In the genomic region with DNA sequence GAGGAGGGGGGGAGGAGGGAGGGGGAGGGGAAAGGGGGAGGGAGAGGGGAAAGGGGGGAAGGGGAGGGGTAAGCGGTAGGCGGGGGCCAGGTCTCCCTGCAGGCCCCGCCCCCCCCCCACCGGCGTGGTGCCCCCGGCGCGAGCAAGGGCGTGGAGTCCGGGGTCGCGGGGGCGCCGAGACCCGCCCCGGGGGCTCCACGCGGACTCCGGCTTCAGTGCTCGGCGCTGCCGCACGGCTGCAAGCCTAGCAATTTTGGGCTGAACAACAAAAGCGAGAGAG, we compare ENCODE assay signal across 9 cellular contexts. TPM values are rescaled to one million over a fixed set of nuclear protein-coding genes. Genes with fewer than 3 reads are reported as not detected.
A peak's percentile ranks its signal among the peaks of the same experiment; 100 is the strongest.
DNase-seq lines count a peak whose midpoint lies in the region; ATAC-seq and TF ChIP-seq lines count a peak whose summit lies in the region.
"Had no signal": no experiment of that assay in that cellular context is flagged by ENCODE, and none has a peak within 500 bp of the region (broad histone marks: within the 10 kb centered on the region; RNA-seq: fewer than 3 reads in every experiment).

No MANE protein-coding gene starts in this region.

- peak overlapping the region; percentile 66 for H3K9ac ChIP-seq in DND-41 (ENCODE audit: low read depth, low read length)
- H3K9ac ChIP-seq in SK-N-MC (ENCODE audit: insufficient read length): peak overlapping the region; percentile 62

- H3K27ac ChIP-seq in DND-41 (ENCODE audit: low read length) (no peak overlapping the region), SK-N-MC (no peak overlapping the region), psoas muscle (peak overlapping the region; percentile 74)

- H3K4me3 ChIP-seq in DND-41 (ENCODE audit: low read depth in 1 of 2, low read length in 2 of 2) (peak overlapping the region; percentile 29 to 59; a peak in 3 of 4 replicates), SK-N-MC (peak overlapping the region; percentile 86), fibroblast of pulmonary artery (replicated peaks; ENCODE audit: low read depth, low read length) (peak overlapping the region; percentile 60), psoas muscle (peak overlapping the region; percentile 73)

- peak overlapping the region; percentile 77 for H2AFZ ChIP-seq in DND-41 (ENCODE audit: low read depth, low read length)

- no peak for TF ChIP-seq CTCF in DND-41 (IDR thresholded peaks at IDR 0.05; ENCODE audit: borderline replicate concordance, extremely low read depth, low read length, poor library complexity, severe bottlenecking)
- TF ChIP-seq CTCF in fibroblast of pulmonary artery (IDR thresholded peaks at IDR 0.05; ENCODE audit: low read length, missing control alignments): no peak
- no peak for TF ChIP-seq CTCF in psoas muscle (IDR thresholded peaks at IDR 0.05)

- H3K9me3 ChIP-seq in DND-41 (ENCODE audit: insufficient read depth, low read length, severe bottlenecking): no peaks in the 10 kb centered on the region
- no peaks in the 10 kb centered on the region for H3K9me3 ChIP-seq in SK-N-MC (ENCODE audit: low read depth, low read length)
- H3K9me3 ChIP-seq in psoas muscle: no peaks in the 10 kb centered on the region

- H4K20me1 ChIP-seq in DND-41 (ENCODE audit: insufficient read depth, low read length): no peaks in the 10 kb centered on the region

- DNase-seq in DND-41: no peak
- no peak for DNase-seq in SK-N-MC (ENCODE audit: low read depth, low spot score)
- no peak for DNase-seq in fibroblast of pulmonary artery (ENCODE audit: low read depth)
- no peak for DNase-seq in psoas muscle
- no peak for DNase-seq in DMS 273 treated with DMSO at 0.1 percent for 48 hours (lab: John Stamatoyannopoulos, UW)
- DNase-seq in LoVo (ENCODE audit: low spot score): no peak
- no peak for DNase-seq in NCI-H526 treated with DMSO at 0.1 percent for 48 hours (lab: John Stamatoyannopoulos, UW)

- 0 to 2% (median 1%) methylated on average over 17 to 24 of the region's 24 CpGs for WGBS in psoas muscle, 3 donors

- H3K27me3 ChIP-seq in DND-41 (ENCODE audit: insufficient read depth, low read length, poor library complexity): no peaks in the 10 kb centered on the region
- H3K27me3 ChIP-seq in psoas muscle (ENCODE audit: insufficient read depth in 3 of 3, low read length in 2 of 3): no peaks in the 10 kb centered on the region

- H3K36me3 ChIP-seq in DND-41 (ENCODE audit: insufficient read depth, low read length): no peaks in the 10 kb centered on the region
- no peaks in the 10 kb centered on the region for H3K36me3 ChIP-seq in SK-N-MC (ENCODE audit: insufficient read depth, low read length)
- no peaks in the 10 kb centered on the region for H3K36me3 ChIP-seq in psoas muscle (ENCODE audit: insufficient read depth in 1 of 2, low read depth in 1 of 2)

- intact Hi-C loops in psoas muscle (cut with DNase I): loop anchor here (2.0 to 5.0 kb wide), 2 partner anchors 438 to 471 kb away; no protein-coding TSS in a partner anchor

- H3K4me2 ChIP-seq in DND-41 (ENCODE audit: insufficient read depth, low read length): peak overlapping the region; percentile 96

- no peaks in the 10 kb centered on the region for H3K79me2 ChIP-seq in DND-41 (ENCODE audit: insufficient read depth, low read length)

- ATAC-seq in DND-41 (ENCODE audit: insufficient read depth, low read depth) (no peak; the same call in 2 of the 3 replicates), psoas muscle (peak in 3 of 4 donors; percentile 1), HG02981 (IDR thresholded peaks at IDR 0.05; ENCODE audit: unreplicated experiment) (no peak)

- H3K4me1 ChIP-seq in DND-41 (ENCODE audit: insufficient read depth, low read length) (peaks cover 20% of the 10 kb centered on the region), psoas muscle (peaks cover 18% of the 10 kb centered on the region)

RNA-seq across cellular contexts. Expression of a gene that starts 10.8 kb away (rescaled TPM):
- total RNA-seq in psoas muscle: not detected
- not detected for polyA plus RNA-seq in psoas muscle
- total RNA-seq: frontal cortex had no signal

RNA-seq across cellular contexts. Expression of a gene that starts 15.8 kb away (rescaled TPM):
- 10 to 100 TPM; 67.5 to 98.2 (median 72.0) TPM for total RNA-seq in psoas muscle
- polyA plus RNA-seq in psoas muscle: 100 to 1,000 TPM in 2 of 3 donors, 10 to 100 TPM in 1; 92.9 to 178 (median 112) TPM

RNA-seq across cellular contexts. Expression of a gene that starts 31.8 kb away (rescaled TPM):
- 10 to 100 TPM in 1 of 4 donors, 1 to 10 TPM in 3; 6.3 to 11.9 (median 8.6) TPM for total RNA-seq in psoas muscle
- 10 to 100 TPM in 2 of 3 donors, 1 to 10 TPM in 1; 8.0 to 20.2 (median 14.9) TPM for polyA plus RNA-seq in psoas muscle

RNA-seq across cellular contexts. Expression of a gene that starts 55.3 kb away (rescaled TPM):
- 1 to 10 TPM in 1 of 4 donors, under 1 TPM in 3; 0.27 to 1.1 (median 0.50) TPM for total RNA-seq in psoas muscle
- under 1 TPM; 0.03 to 0.52 (median 0.34) TPM for polyA plus RNA-seq in psoas muscle
- total RNA-seq: frontal cortex had no signal

Comparison
In these comparisons a context has a peak if more than half of its experiments do, and no peak if none do; other contexts are left out.
1. ATAC-seq: peak in psoas muscle (3 of 4); none in DND-41 (single experiment) and HG02981 (single experiment).
2. Peak in every context shown above with its lines, with median percentiles within 50 percentile points of each other: H3K4me3 ChIP-seq.